In the genomic region with DNA sequence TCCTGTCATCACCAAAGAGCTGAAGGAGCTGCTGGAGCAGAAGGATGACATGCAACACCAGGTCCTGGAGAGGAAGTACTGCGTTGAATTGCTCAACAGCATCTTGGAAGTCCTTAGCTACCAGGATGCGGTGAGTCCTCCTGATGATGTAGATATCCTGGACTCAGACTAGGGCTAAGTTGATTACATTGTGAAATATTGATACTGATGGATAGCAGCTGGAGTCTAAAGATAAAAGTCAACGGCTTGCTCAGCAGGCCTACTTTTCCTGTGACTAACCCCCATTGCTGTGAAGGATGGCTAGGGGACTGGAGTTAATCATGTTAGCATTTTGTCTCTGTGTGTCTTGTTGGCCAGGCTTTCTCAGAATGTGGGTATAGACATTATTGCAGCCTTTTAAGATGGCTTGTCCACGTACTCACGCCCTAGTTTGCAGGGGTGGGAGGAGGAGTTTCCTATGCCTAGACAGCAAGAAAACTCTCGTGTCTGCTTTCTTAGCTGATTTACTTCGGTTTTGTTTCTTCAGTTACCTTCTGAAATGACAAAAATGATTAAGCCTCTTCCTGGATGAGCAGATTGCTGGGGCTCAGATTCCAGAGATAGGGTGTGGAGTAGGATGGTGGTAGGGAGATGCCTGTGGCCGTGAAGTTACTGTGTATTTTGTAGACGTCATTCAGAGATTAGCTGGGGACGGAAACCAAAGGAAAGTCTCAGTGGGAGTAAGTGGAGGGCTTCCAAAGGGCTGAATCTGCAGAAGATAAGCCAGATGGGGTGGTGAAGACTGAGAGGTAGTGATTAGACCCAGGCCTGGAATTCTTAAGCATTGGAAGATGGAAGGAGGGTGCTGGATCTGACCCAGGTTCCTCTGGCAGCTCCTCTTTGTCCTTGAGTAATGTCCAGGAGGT, we compare ENCODE assay signal across 10 cellular contexts.
DNase-seq lines count a peak whose midpoint lies in the region; ATAC-seq, FAIRE-seq and TF ChIP-seq lines count a peak whose summit lies in the region.
"Had no signal": no experiment of that assay in that cellular context is flagged by ENCODE, and none has a peak within 500 bp of the region (broad histone marks: within the 10 kb centered on the region; RNA-seq: fewer than 3 reads in every experiment).

No MANE protein-coding gene starts in this region.

- no peak for FAIRE-seq in D721Med (lab: Jason Lieb, UNC)

- TF ChIP-seq CTCF in fibroblast of the aortic adventitia (IDR thresholded peaks at IDR 0.05; ENCODE audit: insufficient read depth, low read length), result no peak
- TF ChIP-seq CTCF in D721Med (IDR thresholded peaks at IDR 0.05; ENCODE audit: insufficient read depth, missing control alignments), result no peak

- DNase-seq in H4 (ENCODE audit: low spot score) (peak; percentile 85), SKM-1 treated with dmso at 0.1 percent for 144 hours (lab: John Stamatoyannopoulos, UW; ENCODE audit: unreplicated experiment) (peak; percentile 81), fibroblast of the aortic adventitia (ENCODE audit: low read depth) (peak; percentile 100), skeletal muscle cell (ENCODE audit: low read depth) (peak; percentile 98), iPS-NIHi7 (ENCODE audit: extremely low spot score) (no peak), D721Med (ENCODE audit: insufficient read length, low spot score) (no peak)
- DNase-seq: colonic mucosa had no signal

- H3K4me3 ChIP-seq in fibroblast of the aortic adventitia (ENCODE audit: low read depth, low read length) (peak overlapping the region; percentile 11), skeletal muscle cell (ENCODE audit: low read depth, low read length) (no peak overlapping the region)
- H3K4me3 ChIP-seq: colonic mucosa, vagina had no signal

- no peak for ATAC-seq in GM18909 (IDR thresholded peaks at IDR 0.05; ENCODE audit: poor library complexity, unreplicated experiment)
- ATAC-seq in HG03571 (IDR thresholded peaks at IDR 0.05; ENCODE audit: unreplicated experiment), result no peak

Comparison
In these comparisons a context has a peak if more than half of its experiments do, and no peak if none do; other contexts are left out.
1. DNase-seq: peak in H4 (single experiment), SKM-1 treated with dmso at 0.1 percent for 144 hours (single experiment), fibroblast of the aortic adventitia (single experiment) and skeletal muscle cell (single experiment); none in iPS-NIHi7 (single experiment) and D721Med (single experiment).